In genomic region chr18:48229445-48230052, GRCh38 we compare ENCODE assay signal across 15 cellular contexts.
DNase-seq lines count a peak whose midpoint lies in the region; ATAC-seq and TF ChIP-seq lines count a peak whose summit lies in the region.
"Had no signal": no experiment of that assay in that cellular context is flagged by ENCODE, and none has a peak within 500 bp of the region (broad histone marks: within the 10 kb centered on the region; RNA-seq: fewer than 3 reads in every experiment).

No MANE protein-coding gene starts in this region.

- H3K4me3 ChIP-seq in right atrium auricular region (no peak overlapping the region), uterus (no peak overlapping the region)
- H3K4me3 ChIP-seq: lower lobe of right lung, tibial artery had no signal

- ATAC-seq in left cardiac atrium: peak; percentile 42 to 56
- no peak for ATAC-seq in foreskin keratinocyte
- no peak for ATAC-seq in HG02870 (IDR thresholded peaks at IDR 0.05; ENCODE audit: unreplicated experiment)

- H3K27ac ChIP-seq in right atrium auricular region (no peak overlapping the region), foreskin keratinocyte (no peak overlapping the region), uterus (peak overlapping the region; percentile 2 to 22)

- intact Hi-C loops in left cardiac atrium (cut with DNase I) (loop anchor here in 1 of 2 donors (5.0 kb wide), 1 partner anchor 223 kb away; no protein-coding TSS in a partner anchor), uterus (cut with DNase I; ENCODE audit: low total_unique reads) (no loop called here)

- DNase-seq in left cardiac atrium (peak; percentile 29), right atrium auricular region (ENCODE audit: low spot score) (no peak), NCI-H2227 treated with DMSO at 0.1 percent for 48 hours (lab: John Stamatoyannopoulos, UW) (peak; percentile 9), foreskin keratinocyte (no peak), uterus (peak in 1 of 2 donors; percentile 53), NCI-H1092 (lab: John Stamatoyannopoulos, UW) (no peak), mesenteric fat pad (ENCODE audit: low spot score) (no peak)
- DNase-seq: activated B cell treated with CpG ODN at 0.5 μM for 24 hours; activated CD8-positive, alpha-beta memory T cell treated with anti-CD3 and anti-CD28 coated beads, Interleukin-2, amount 50 U/mL, for 4 hours; activated naive CD4-positive, alpha-beta T cell; DND-41; lower lobe of right lung; stimulated activated CD4-positive, alpha-beta T cell treated with anti-CD3 and anti-CD28 coated beads, Interleukin-4, amount 100 ng/mL, for 24 hours; tibial artery had no signal

- H3K9me3 ChIP-seq in right atrium auricular region (no peaks in the 10 kb centered on the region), uterus (no peaks in the 10 kb centered on the region)
- H3K9me3 ChIP-seq: lower lobe of right lung, tibial artery had no signal

- TF ChIP-seq CTCF in right atrium auricular region (IDR thresholded peaks at IDR 0.05): no peak
- peak; percentile 17 for TF ChIP-seq CTCF in foreskin keratinocyte (conservative IDR thresholded peaks at IDR 0.05)
- TF ChIP-seq CTCF in uterus (IDR thresholded peaks at IDR 0.05): no peak

- TF ChIP-seq POLR2A in uterus (IDR thresholded peaks at IDR 0.05): no peak

- H3K27me3 ChIP-seq in right atrium auricular region (no peaks in the 10 kb centered on the region), foreskin keratinocyte (peaks cover 32% of the 10 kb centered on the region), uterus (no peaks in the 10 kb centered on the region)
- H3K27me3 ChIP-seq: tibial artery had no signal

- no peaks in the 10 kb centered on the region for H3K36me3 ChIP-seq in right atrium auricular region
- H3K36me3 ChIP-seq in uterus: no peaks in the 10 kb centered on the region
- H3K36me3 ChIP-seq: lower lobe of right lung, tibial artery had no signal

- H3K4me1 ChIP-seq in right atrium auricular region (peaks cover 0 to 29% of the 10 kb centered on the region in 2 donors), foreskin keratinocyte (no peaks in the 10 kb centered on the region), uterus (peaks cover 0 to 5% of the 10 kb centered on the region in 2 donors)

Comparison
In these comparisons a context has a peak if more than half of its experiments do, and no peak if none do; other contexts are left out.
1. DNase-seq: peak in left cardiac atrium (single experiment) and NCI-H2227 treated with DMSO at 0.1 percent for 48 hours (single experiment); none in right atrium auricular region (single experiment), foreskin keratinocyte (0 of 2), NCI-H1092 (single experiment) and mesenteric fat pad (single experiment).
2. ATAC-seq: peak in left cardiac atrium (2 of 2); none in foreskin keratinocyte (single experiment) and HG02870 (single experiment).
3. H3K27ac ChIP-seq: peak in uterus (2 of 2); none in right atrium auricular region (0 of 2) and foreskin keratinocyte (single experiment).